In the genomic region with DNA sequence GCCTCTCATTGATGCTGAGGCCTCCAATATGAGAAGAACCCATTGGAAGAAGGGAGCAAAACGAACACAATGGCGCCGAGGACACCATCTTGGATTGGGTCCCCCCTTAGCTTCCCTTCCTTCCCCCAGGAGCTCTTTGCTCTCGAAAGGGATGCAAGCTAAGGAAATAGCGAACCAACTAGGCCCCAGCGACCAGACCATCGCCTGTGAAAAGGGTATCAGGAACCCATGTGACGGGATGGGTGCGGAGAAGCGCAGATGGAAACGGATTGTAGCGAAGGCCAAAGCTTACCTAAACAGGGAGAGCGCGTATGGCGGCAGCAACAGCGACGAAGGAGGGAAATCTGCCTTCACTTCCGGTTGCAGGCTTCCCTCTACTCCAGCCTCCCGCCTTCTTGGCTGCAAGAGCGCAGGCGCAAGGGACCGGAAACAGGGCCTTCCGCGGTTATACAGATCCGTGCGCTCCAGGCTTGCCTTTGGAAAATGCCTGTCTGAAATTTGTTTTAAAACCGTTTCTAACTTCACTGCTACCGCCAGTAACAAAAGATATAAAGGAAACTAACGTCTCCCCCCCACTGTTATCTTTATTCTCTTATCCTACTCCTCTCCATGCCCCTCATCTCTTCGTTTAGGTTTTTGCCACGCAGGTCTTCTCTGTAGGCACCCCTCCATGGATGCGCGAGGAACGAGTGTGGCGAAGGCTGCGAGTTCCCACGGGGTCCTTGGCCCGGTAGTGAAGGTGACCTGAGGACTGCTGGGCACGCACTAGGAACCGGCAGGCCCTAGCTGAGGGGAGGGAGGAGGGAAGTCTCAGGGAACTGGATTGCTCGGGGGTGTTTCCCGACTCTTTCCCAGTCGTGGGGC, we compare ENCODE assay signal across 8 cellular contexts. TPM values are rescaled to one million over a fixed set of nuclear protein-coding genes. Genes with fewer than 3 reads are reported as not detected.
DNase-seq lines count a peak whose midpoint lies in the region; ATAC-seq and TF ChIP-seq lines count a peak whose summit lies in the region.

Gene DDX39B, minus strand, starts transcription at position 346 of the 864 bp plus-strand sequence. CDS start 1,471 bp downstream, outside the sequence.

- H3K4me2 ChIP-seq in DND-41 (ENCODE audit: insufficient read depth, low read length) (peak within 1 kb of the TSS; percentile 91), GM23338 (peak within 1 kb of the TSS; percentile 94), fibroblast of lung (ENCODE audit: extremely low read depth, insufficient read depth, low read length) (peak within 1 kb of the TSS; percentile 97)

- H2AFZ ChIP-seq in DND-41 (ENCODE audit: low read depth, low read length) (peak within 1 kb of the TSS; percentile 86), GM23338 (no peak within 1 kb of the TSS), fibroblast of lung (ENCODE audit: low read length) (peak within 1 kb of the TSS; percentile 70)

- peak within 1 kb of the TSS; percentile 98 for H3K4me3 Mint-ChIP-seq in GM23338
- H3K4me3 Mint-ChIP-seq in activated T-helper 17 cell treated with anti-CD3 and anti-CD28 coated beads, Interleukin-2, amount 50 U/mL, for 72 hours, result peak within 1 kb of the TSS; percentile 99
- H3K4me3 Mint-ChIP-seq in naive thymus-derived CD8-positive, alpha-beta T cell, result peak within 1 kb of the TSS; percentile 96 to 99 (median 98)
- peak within 1 kb of the TSS; percentile 82 for H3K4me3 Mint-ChIP-seq in stimulated activated naive B cell treated with anti-CD40 and anti-IgM and Interleukin-4, amounts not matched to agents 10 μg/mL and 1 μg/mL and 100 μg/mL, for 72 hours

- peaks cover 23% of the 10 kb centered on the region for H3F3A ChIP-seq in GM23338 (replicated peaks; ENCODE audit: low read depth)

- ATAC-seq in DND-41 (ENCODE audit: insufficient read depth, low read depth) (peak; percentile 80), GM23338 (peak; percentile 74), RWPE2 (ENCODE audit: low read depth) (peak; percentile 73)
- ATAC-seq in activated T-helper 17 cell treated with anti-CD3 and anti-CD28 coated beads, Interleukin-2, amount 50 U/mL, for 72 hours (replicated peaks), result peak; percentile 80
- peak; percentile 74 to 77 for ATAC-seq in naive thymus-derived CD8-positive, alpha-beta T cell
- ATAC-seq in stimulated activated naive B cell treated with anti-CD40 and anti-IgM and Interleukin-4, amounts not matched to agents 10 μg/mL and 1 μg/mL and 100 μg/mL, for 72 hours (replicated peaks), result peak; percentile 79 to 85

- peaks cover 46% of the 10 kb centered on the region for H3K36me3 ChIP-seq in DND-41 (ENCODE audit: insufficient read depth, low read length)
- H3K36me3 ChIP-seq in GM23338 (ENCODE audit: insufficient read depth), result peaks cover 35% of the 10 kb centered on the region
- H3K36me3 ChIP-seq in RWPE2 (ENCODE audit: low read depth), result peaks cover 52% of the 10 kb centered on the region
- peaks cover 12% of the 10 kb centered on the region for H3K36me3 ChIP-seq in fibroblast of lung (ENCODE audit: control insufficient read depth, insufficient read depth, low read length)

- H3K9me3 Mint-ChIP-seq in GM23338, result no peaks in the 10 kb centered on the region; the same call in 2 of the 3 replicates
- no peaks in the 10 kb centered on the region for H3K9me3 Mint-ChIP-seq in activated T-helper 17 cell treated with anti-CD3 and anti-CD28 coated beads, Interleukin-2, amount 50 U/mL, for 72 hours
- no peaks in the 10 kb centered on the region for H3K9me3 Mint-ChIP-seq in naive thymus-derived CD8-positive, alpha-beta T cell
- H3K9me3 Mint-ChIP-seq in stimulated activated naive B cell treated with anti-CD40 and anti-IgM and Interleukin-4, amounts not matched to agents 10 μg/mL and 1 μg/mL and 100 μg/mL, for 72 hours, result no peaks in the 10 kb centered on the region

- H3K4me1 ChIP-seq in DND-41 (ENCODE audit: insufficient read depth, low read length) (peaks cover 61% of the 10 kb centered on the region), GM23338 (ENCODE audit: insufficient read depth) (peaks cover 29% of the 10 kb centered on the region), RWPE2 (ENCODE audit: insufficient read depth, poor library complexity, severe bottlenecking) (peaks cover 12% of the 10 kb centered on the region), fibroblast of lung (ENCODE audit: control insufficient read depth, extremely low read depth, insufficient read depth, low read length) (peaks cover 7% of the 10 kb centered on the region)

- peaks cover 73% of the 10 kb centered on the region for H3K79me2 ChIP-seq in DND-41 (ENCODE audit: insufficient read depth, low read length)
- peaks cover 56% of the 10 kb centered on the region for H3K79me2 ChIP-seq in GM23338 (replicated peaks; ENCODE audit: insufficient read depth)
- peaks cover 49% of the 10 kb centered on the region for H3K79me2 ChIP-seq in fibroblast of lung (ENCODE audit: control insufficient read depth, insufficient read depth, low read length)

- DNase-seq in DND-41 (peak; percentile 97), GM23338 (ENCODE audit: low spot score) (peak; percentile 99), LNCaP clone FGC (ENCODE audit: low read depth) (peak; percentile 94), RWPE2 (ENCODE audit: low spot score) (peak; percentile 96), fibroblast of lung (ENCODE audit: low read depth in 2 of 2) (peak; percentile 96 to 99)
- DNase-seq in naive thymus-derived CD8-positive, alpha-beta T cell, result peak; percentile 86 to 98 (median 93)
- DNase-seq in stimulated activated naive B cell treated with anti-CD40 and anti-IgM and Interleukin-4, amounts not matched to agents 10 μg/mL and 1 μg/mL and 100 μg/mL, for 72 hours, result peak; percentile 92

- no peaks in the 10 kb centered on the region for H3K27me3 ChIP-seq in DND-41 (ENCODE audit: insufficient read depth, low read length, poor library complexity)
- no peaks in the 10 kb centered on the region for H3K27me3 ChIP-seq in GM23338 (ENCODE audit: insufficient read depth)
- H3K27me3 ChIP-seq in RWPE2 (ENCODE audit: insufficient read depth, poor library complexity, severe bottlenecking), result no peaks in the 10 kb centered on the region
- no peaks in the 10 kb centered on the region for H3K27me3 ChIP-seq in fibroblast of lung (ENCODE audit: control insufficient read depth, insufficient read depth, low read length)

- peaks cover 16% of the 10 kb centered on the region for H3K27me3 Mint-ChIP-seq in GM23338 (ENCODE audit: insufficient read depth, low read depth, poor library complexity)
- no peaks in the 10 kb centered on the region for H3K27me3 Mint-ChIP-seq in activated T-helper 17 cell treated with anti-CD3 and anti-CD28 coated beads, Interleukin-2, amount 50 U/mL, for 72 hours
- H3K27me3 Mint-ChIP-seq in naive thymus-derived CD8-positive, alpha-beta T cell, result no peaks in the 10 kb centered on the region
- H3K27me3 Mint-ChIP-seq in stimulated activated naive B cell treated with anti-CD40 and anti-IgM and Interleukin-4, amounts not matched to agents 10 μg/mL and 1 μg/mL and 100 μg/mL, for 72 hours, result no peaks in the 10 kb centered on the region

- H3K27ac Mint-ChIP-seq in GM23338, result peak within 1 kb of the TSS; percentile 99
- peak within 1 kb of the TSS; percentile 98 for H3K27ac Mint-ChIP-seq in activated T-helper 17 cell treated with anti-CD3 and anti-CD28 coated beads, Interleukin-2, amount 50 U/mL, for 72 hours
- H3K27ac Mint-ChIP-seq in naive thymus-derived CD8-positive, alpha-beta T cell, result peak within 1 kb of the TSS; percentile 99 to 100 (median 99)
- peak within 1 kb of the TSS; percentile 93 for H3K27ac Mint-ChIP-seq in stimulated activated naive B cell treated with anti-CD40 and anti-IgM and Interleukin-4, amounts not matched to agents 10 μg/mL and 1 μg/mL and 100 μg/mL, for 72 hours

- H3K9me3 ChIP-seq in DND-41 (ENCODE audit: insufficient read depth, low read length, severe bottlenecking), result no peaks in the 10 kb centered on the region
- no peaks in the 10 kb centered on the region for H3K9me3 ChIP-seq in RWPE2 (ENCODE audit: severe bottlenecking)
- no peaks in the 10 kb centered on the region for H3K9me3 ChIP-seq in fibroblast of lung (ENCODE audit: control insufficient read depth, insufficient read depth, low read depth, low read length)

- POLR2A ChIA-PET in naive thymus-derived CD8-positive, alpha-beta T cell (lab: Charles Lee), result interaction anchor here (0.5 to 5.3 kb wide), 46 partner anchors 8 to 1843 kb away, joined by 3 to 80 read pairs (median 5); partner anchors contain the start of genes ABHD16A, ATF6B, BAG6 and C6orf47

- no peaks in the 10 kb centered on the region for H3K9me2 ChIP-seq in GM23338 (ENCODE audit: insufficient read depth)

- H3K27ac ChIP-seq in DND-41 (ENCODE audit: low read length), result peak within 1 kb of the TSS; percentile 98
- peak within 1 kb of the TSS; percentile 99 for H3K27ac ChIP-seq in GM23338 (ENCODE audit: low read depth)
- H3K27ac ChIP-seq in RWPE2 (ENCODE audit: poor library complexity, severe bottlenecking), result peak within 1 kb of the TSS; percentile 87
- H3K27ac ChIP-seq in fibroblast of lung (ENCODE audit: insufficient read depth, low read length), result peak within 1 kb of the TSS; percentile 96

- no peak for TF ChIP-seq CTCF in DND-41 (IDR thresholded peaks at IDR 0.05; ENCODE audit: borderline replicate concordance, extremely low read depth, low read length, poor library complexity, severe bottlenecking)
- no peak for TF ChIP-seq CTCF in GM23338 (conservative IDR thresholded peaks at IDR 0.05; ENCODE audit: low read depth in 2 of 2)
- no peak for TF ChIP-seq CTCF in LNCaP clone FGC (IDR thresholded peaks at IDR 0.05; ENCODE audit: control insufficient read depth, extremely low read depth, insufficient read depth)
- no peak for TF ChIP-seq CTCF in RWPE2 (IDR thresholded peaks at IDR 0.05; ENCODE audit: poor library complexity, severe bottlenecking)
- no peak for TF ChIP-seq CTCF in fibroblast of lung (conservative IDR thresholded peaks at IDR 0.05 in 1 of 2, IDR thresholded peaks at IDR 0.05 in 1 of 2; ENCODE audit: low read depth in 1 of 2, low read length in 2 of 2)

- peaks cover 39% of the 10 kb centered on the region for H4K20me1 ChIP-seq in DND-41 (ENCODE audit: insufficient read depth, low read length)
- H4K20me1 ChIP-seq in GM23338 (replicated peaks; ENCODE audit: insufficient read depth), result peaks cover 40% of the 10 kb centered on the region
- H4K20me1 ChIP-seq in fibroblast of lung (ENCODE audit: control insufficient read depth, extremely low read depth, insufficient read depth, low read length), result peaks cover 1% of the 10 kb centered on the region

- peaks cover 42% of the 10 kb centered on the region for H3K4me1 Mint-ChIP-seq in GM23338
- peaks cover 35% of the 10 kb centered on the region for H3K4me1 Mint-ChIP-seq in activated T-helper 17 cell treated with anti-CD3 and anti-CD28 coated beads, Interleukin-2, amount 50 U/mL, for 72 hours
- peaks cover 33 to 64% (median 52%) of the 10 kb centered on the region in 4 donors for H3K4me1 Mint-ChIP-seq in naive thymus-derived CD8-positive, alpha-beta T cell
- peaks cover 33 to 48% of the 10 kb centered on the region in 2 donors for H3K4me1 Mint-ChIP-seq in stimulated activated naive B cell treated with anti-CD40 and anti-IgM and Interleukin-4, amounts not matched to agents 10 μg/mL and 1 μg/mL and 100 μg/mL, for 72 hours

- H3K4me3 ChIP-seq in DND-41 (ENCODE audit: low read depth in 1 of 2, low read length in 2 of 2), result peak within 1 kb of the TSS; percentile 72 to 80
- peak within 1 kb of the TSS; percentile 80 for H3K4me3 ChIP-seq in GM23338
- H3K4me3 ChIP-seq in LNCaP clone FGC (ENCODE audit: low read depth, low read length), result peak within 1 kb of the TSS; percentile 99
- H3K4me3 ChIP-seq in RWPE2 (ENCODE audit: severe bottlenecking), result peak within 1 kb of the TSS; percentile 48
- peak within 1 kb of the TSS; percentile 74 to 96 (median 88) for H3K4me3 ChIP-seq in fibroblast of lung (replicated peaks in 1 of 4; ENCODE audit: control extremely low read depth in 1 of 4, insufficient read depth in 1 of 4, low read depth in 3 of 4, low read length in 4 of 4)

- H3K9ac ChIP-seq in DND-41 (ENCODE audit: low read depth, low read length), result peak within 1 kb of the TSS; percentile 87
- peak within 1 kb of the TSS; percentile 82 for H3K9ac ChIP-seq in fibroblast of lung (ENCODE audit: insufficient read depth, low read length)

- H3K36me3 Mint-ChIP-seq in GM23338 (ENCODE audit: low read depth), result peaks cover 49% of the 10 kb centered on the region
- H3K36me3 Mint-ChIP-seq in activated T-helper 17 cell treated with anti-CD3 and anti-CD28 coated beads, Interleukin-2, amount 50 U/mL, for 72 hours (ENCODE audit: low read depth), result peaks cover 56% of the 10 kb centered on the region
- peaks cover 6 to 38% (median 19%) of the 10 kb centered on the region in 3 donors for H3K36me3 Mint-ChIP-seq in naive thymus-derived CD8-positive, alpha-beta T cell
- peaks cover 36 to 39% of the 10 kb centered on the region in 2 donors for H3K36me3 Mint-ChIP-seq in stimulated activated naive B cell treated with anti-CD40 and anti-IgM and Interleukin-4, amounts not matched to agents 10 μg/mL and 1 μg/mL and 100 μg/mL, for 72 hours

RNA-seq across cellular contexts. Expression of gene DDX39B, which starts in this region (rescaled TPM):
- 849 and 866 TPM in 2 replicates for total RNA-seq in GM23338 (2014; rRNA removed; shearing (Covaris generic))
- 341 and 357 TPM in 2 replicates for polyA plus RNA-seq in GM23338 (2016; fragmentation: Nextera tagmentation; extraction: Ambion mirVana)
- total RNA-seq in activated T-helper 17 cell treated with anti-CD3 and anti-CD28 coated beads, Interleukin-2, amount 50 U/mL, for 72 hours, result 100 to 1,000 TPM; 558 to 568 TPM
- total RNA-seq in fibroblast of lung, result 192 and 370 TPM in 2 replicates
- polyA plus RNA-seq in fibroblast of lung, result 323 and 410 TPM in 2 replicates
- polyA plus RNA-seq in fibroblast of lung (2012), result 257 and 260 TPM in 2 replicates
- 667 and 956 TPM in 2 replicates for polyA minus RNA-seq in fibroblast of lung (ENCODE audit: low replicate concordance)
- 100 to 1,000 TPM; 679 to 768 TPM for total RNA-seq in naive thymus-derived CD8-positive, alpha-beta T cell
- 100 to 1,000 TPM in 1 of 3 donors, 10 to 100 TPM in 2; 53.6 to 104 (median 96.0) TPM for polyA plus RNA-seq in naive thymus-derived CD8-positive, alpha-beta T cell

Comparison
In these comparisons a context has a peak if more than half of its experiments do, and no peak if none do; other contexts are left out.
1. Peak in every context shown above with its lines: DNase-seq, ATAC-seq, H3K4me3 ChIP-seq and H3K27ac ChIP-seq.
2. H3K4me3 ChIP-seq: peak in every context shown above with its lines; median percentile 99 in LNCaP clone FGC; 88 in fibroblast of lung; 80 in GM23338; 76 in DND-41; 48 in RWPE2.